In genomic region chr11:218815-219593, GRCh38 we compare ENCODE assay signal across 15 cellular contexts. TPM values are rescaled to one million over a fixed set of nuclear protein-coding genes. Genes with fewer than 3 reads are reported as not detected.
"Had no signal": no experiment of that assay in that cellular context is flagged by ENCODE, and none has a peak within 500 bp of the region (broad histone marks: within the 10 kb centered on the region; RNA-seq: fewer than 3 reads in every experiment).

No MANE protein-coding gene starts in this region.

- H3K27ac ChIP-seq: hepatocyte, transverse colon, VCaP had no signal

- H3K27me3 ChIP-seq: hepatocyte, transverse colon had no signal

- H3K4me3 ChIP-seq: hepatocyte, transverse colon had no signal

- H3K4me1 ChIP-seq: transverse colon had no signal

- H3K9me3 Mint-ChIP-seq: effector memory CD8-positive, alpha-beta T cell; nephron had no signal

- H3K27me3 Mint-ChIP-seq: effector memory CD8-positive, alpha-beta T cell had no signal

- H3K4me1 Mint-ChIP-seq: nephron had no signal

- FAIRE-seq: kidney had no signal

- H3K27ac Mint-ChIP-seq: nephron had no signal

- H3K4me3 Mint-ChIP-seq: effector memory CD8-positive, alpha-beta T cell had no signal

- DNase-seq: activated CD4-positive, alpha-beta T cell treated with anti-CD3 and anti-CD28 coated beads for 48 hours; activated T-cell treated with anti-CD3 and anti-CD28 coated beads, Interleukin-2, amount 50 U/mL, for 1 hour; central memory CD4-positive, alpha-beta T cell; effector memory CD8-positive, alpha-beta T cell; kidney; left ventricle myocardium superior; mesenchymal stem cell; stimulated activated CD4-positive, alpha-beta T cell treated with anti-CD3 and anti-CD28 coated beads, Interleukin-4, amount 100 ng/mL, for 4 hours; transverse colon had no signal

- H3K9me3 ChIP-seq: transverse colon had no signal

RNA-seq across cellular contexts. Expression of gene SCGB1C1, which starts 26.1 kb away (rescaled TPM):
- total RNA-seq: hepatocyte, kidney, left ventricle myocardium superior, osteocyte, skeletal muscle tissue, transverse colon had no signal
- polyA plus RNA-seq: esophagus, hepatocyte had no signal
